Comparison of ENCODE assay signal across 8 cellular contexts in the genomic region with DNA sequence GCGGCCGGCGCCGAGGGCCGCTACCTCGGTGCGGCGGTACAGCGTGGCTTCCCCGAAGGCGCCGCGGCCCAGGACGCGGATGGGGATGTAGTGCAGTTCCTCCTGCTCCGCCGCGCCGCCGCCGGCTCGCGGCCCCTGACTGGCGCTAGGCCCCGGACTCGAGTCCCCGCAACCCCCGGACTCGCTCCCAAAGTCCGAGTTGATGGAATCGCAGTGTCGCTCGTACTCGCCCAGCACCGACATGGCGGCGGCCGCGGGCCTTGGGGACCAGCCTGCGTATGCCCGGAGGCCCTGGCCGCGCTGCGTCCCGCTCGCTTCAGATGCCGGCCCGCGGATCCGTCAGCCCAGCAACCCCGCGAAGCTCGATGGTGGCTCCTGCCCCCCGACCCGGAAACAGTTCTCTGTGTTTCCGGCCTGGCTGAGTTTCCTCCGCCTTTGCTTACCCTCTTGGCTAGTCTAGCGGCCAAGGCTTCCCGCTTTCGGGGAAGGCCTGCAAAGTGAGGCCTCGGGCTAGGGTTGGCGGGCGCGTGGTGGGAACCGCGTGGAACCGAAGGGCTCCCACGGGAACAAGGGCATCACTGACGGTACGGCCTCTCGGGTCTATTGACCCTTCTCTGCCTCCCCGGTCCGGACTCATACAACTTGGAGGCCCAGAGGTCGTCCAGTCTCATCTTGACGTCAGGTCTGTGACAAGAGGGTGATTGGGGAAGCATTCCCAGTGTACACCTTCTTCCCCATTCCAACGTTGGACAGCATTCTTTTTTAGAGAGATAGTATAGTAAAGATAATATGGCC. TPM values are rescaled to one million over a fixed set of nuclear protein-coding genes. Genes with fewer than 3 reads are reported as not detected.
A peak's percentile ranks its signal among the peaks of the same experiment; 100 is the strongest.
DNase-seq lines count a peak whose midpoint lies in the region; ATAC-seq and TF ChIP-seq lines count a peak whose summit lies in the region.

NEK9 (minus strand) TSS at position 370 of the 795 bp plus-strand sequence; CDS start at position 243, 127 bp downstream.

- no peak for TF ChIP-seq CTCF in right lobe of liver (IDR thresholded peaks at IDR 0.05)

- peak within 1 kb of the TSS; percentile 88 for H3K9ac ChIP-seq in BLaER1

- ATAC-seq in GM19328 (IDR thresholded peaks at IDR 0.05; ENCODE audit: unreplicated experiment) = peak; percentile 87
- ATAC-seq in HG03520 (IDR thresholded peaks at IDR 0.05; ENCODE audit: unreplicated experiment) = peak; percentile 81
- peak; percentile 92 to 98 (median 96) for ATAC-seq in right lobe of liver

- intact Hi-C loops in right lobe of liver (cut with DNase I) = no loop called here

- H4K20me1 ChIP-seq in BLaER1 = no peaks in the 10 kb centered on the region

- no peaks in the 10 kb centered on the region for H3K9me3 ChIP-seq in BLaER1
- H3K9me3 ChIP-seq in right lobe of liver = no peaks in the 10 kb centered on the region

- TF ChIP-seq POLR2A in right lobe of liver (IDR thresholded peaks at IDR 0.05) = peak; percentile 84

- H3K4me2 ChIP-seq in BLaER1 = peak within 1 kb of the TSS; percentile 92

- DNase-seq in NCI-H748 (lab: John Stamatoyannopoulos, UW; ENCODE audit: unreplicated experiment) = peak; percentile 89
- peak; percentile 85 to 88 for DNase-seq in activated CD4-positive, alpha-beta T cell treated with anti-CD3 and anti-CD28 coated beads, Interleukin-2, amount 50 U/mL, for 4 hours
- DNase-seq in dermis blood vessel endothelial cell = peak; percentile 81
- DNase-seq in right lobe of liver = peak; percentile 89 to 93 (median 93)
- DNase-seq in stimulated activated CD4-positive, alpha-beta T cell treated with anti-CD3 and anti-CD28 coated beads, Interleukin-4, amount 100 ng/mL, for 4 hours = peak; percentile 84 to 86

- peak within 1 kb of the TSS; percentile 92 for H3K27ac ChIP-seq in BLaER1
- peak within 1 kb of the TSS; percentile 85 to 92 (median 92) for H3K27ac ChIP-seq in right lobe of liver

- H3K4me3 ChIP-seq in BLaER1 (peak within 1 kb of the TSS; percentile 78), right lobe of liver (peak within 1 kb of the TSS; percentile 70 to 91 (median 79))

- H3K27me3 ChIP-seq in BLaER1 = no peaks in the 10 kb centered on the region
- no peaks in the 10 kb centered on the region for H3K27me3 ChIP-seq in right lobe of liver

- H3K4me1 ChIP-seq in BLaER1 (peaks cover 32% of the 10 kb centered on the region), right lobe of liver (peaks cover 0 to 13% (median 4%) of the 10 kb centered on the region in 4 donors)

- H3K36me3 ChIP-seq in BLaER1 (peaks cover 26% of the 10 kb centered on the region), right lobe of liver (no peaks in the 10 kb centered on the region)

- 0% methylated on average over 1 of the region's 76 CpGs for WGBS in right lobe of liver (ENCODE audit: insufficient coverage, low coverage, low lambda C conversion rate, missing lambda C conversion rate)

RNA-seq across cellular contexts. Expression of gene NEK9, which starts in this region (rescaled TPM):
- total RNA-seq in dermis blood vessel endothelial cell (49.9 and 62.4 TPM in 2 replicates), right lobe of liver (10 to 100 TPM; 22.2 to 56.8 (median 39.6) TPM)

Comparison
In these comparisons a context has a peak if more than half of its experiments do, and no peak if none do; other contexts are left out.
1. Peak in every context shown above with its lines: DNase-seq, ATAC-seq, H3K4me3 ChIP-seq and H3K27ac ChIP-seq.